Comparison of ENCODE assay signal across 8 cellular contexts in genomic region chr1:201649776-201650607, GRCh38.
DNase-seq lines count a peak whose midpoint lies in the region; ATAC-seq and TF ChIP-seq lines count a peak whose summit lies in the region.

No MANE protein-coding gene starts in this region.

- TF ChIP-seq CTCF in astrocyte of the spinal cord (IDR thresholded peaks at IDR 0.05; ENCODE audit: low read depth, low read length) = no peak
- TF ChIP-seq CTCF in retinal pigment epithelial cell (conservative IDR thresholded peaks at IDR 0.05; ENCODE audit: low read depth, low read length) = no peak

- ATAC-seq in GM18873 (IDR thresholded peaks at IDR 0.05; ENCODE audit: low FRiP score, unreplicated experiment) = no peak

- in situ Hi-C loops in astrocyte of the spinal cord (cut with HindIII; ENCODE audit: low sequenced_read_pairs) = no loop called here

- H3K4me3 ChIP-seq in astrocyte of the spinal cord (ENCODE audit: low read depth, low read length) = peak overlapping the region; percentile 61
- H3K4me3 ChIP-seq in retinal pigment epithelial cell (ENCODE audit: low read length) = peak overlapping the region; percentile 59

- DNase-seq in D341Med (ENCODE audit: low spot score) (peak; percentile 71), NCI-H1694 (lab: John Stamatoyannopoulos, UW) (peak; percentile 56), astrocyte of the spinal cord (ENCODE audit: low read depth, low spot score) (peak; percentile 86), hippocampal formation (lab: John Stamatoyannopoulos, UW) (peak; percentile 71 to 77), retinal pigment epithelial cell (ENCODE audit: low read depth) (no peak), NAMALWA (ENCODE audit: low spot score) (no peak), dermis blood vessel endothelial cell (no peak)

Comparison
In these comparisons a context has a peak if more than half of its experiments do, and no peak if none do; other contexts are left out.
1. DNase-seq: peak in D341Med (single experiment), NCI-H1694 (single experiment), astrocyte of the spinal cord (single experiment) and hippocampal formation (2 of 2); none in retinal pigment epithelial cell (single experiment), NAMALWA (single experiment) and dermis blood vessel endothelial cell (single experiment).